ENCODE assay signal across 14 cellular contexts in genomic region chr12:75361408-75361807, GRCh38.
DNase-seq lines count a peak whose midpoint lies in the region; ATAC-seq and FAIRE-seq lines count a peak whose summit lies in the region.
"Had no signal": no experiment of that assay in that cellular context is flagged by ENCODE, and none has a peak within 500 bp of the region (broad histone marks: within the 10 kb centered on the region; RNA-seq: fewer than 3 reads in every experiment).

No MANE protein-coding gene starts in this region.

- ATAC-seq in HG02852 (IDR thresholded peaks at IDR 0.05; ENCODE audit: unreplicated experiment) = peak; percentile 45
- no peak for ATAC-seq in effector memory CD8-positive, alpha-beta T cell (replicated peaks)

- H3K27ac Mint-ChIP-seq in T-helper 1 cell treated with Interleukin-12 subunit alpha and Interleukin-12 subunit beta and Interleukin-4 antibody, amounts not matched to agents 30 μg/mL and 1 μg/mL, for 36 hours = peak overlapping the region; percentile 77
- peak overlapping the region; percentile 77 to 78 for H3K27ac Mint-ChIP-seq in effector memory CD8-positive, alpha-beta T cell

- H3K4me3 Mint-ChIP-seq in T-helper 1 cell treated with Interleukin-12 subunit alpha and Interleukin-12 subunit beta and Interleukin-4 antibody, amounts not matched to agents 30 μg/mL and 1 μg/mL, for 36 hours = no peak overlapping the region
- H3K4me3 Mint-ChIP-seq in effector memory CD8-positive, alpha-beta T cell = no peak overlapping the region

- H3K9me3 Mint-ChIP-seq in T-helper 1 cell treated with Interleukin-12 subunit alpha and Interleukin-12 subunit beta and Interleukin-4 antibody, amounts not matched to agents 30 μg/mL and 1 μg/mL, for 36 hours = peaks cover 23% of the 10 kb centered on the region
- no peaks in the 10 kb centered on the region for H3K9me3 Mint-ChIP-seq in effector memory CD8-positive, alpha-beta T cell

- no peaks in the 10 kb centered on the region for H3K27me3 Mint-ChIP-seq in T-helper 1 cell treated with Interleukin-12 subunit alpha and Interleukin-12 subunit beta and Interleukin-4 antibody, amounts not matched to agents 30 μg/mL and 1 μg/mL, for 36 hours (ENCODE audit: low read depth)
- H3K27me3 Mint-ChIP-seq in effector memory CD8-positive, alpha-beta T cell = no peaks in the 10 kb centered on the region

- H3K4me1 Mint-ChIP-seq in T-helper 1 cell treated with Interleukin-12 subunit alpha and Interleukin-12 subunit beta and Interleukin-4 antibody, amounts not matched to agents 30 μg/mL and 1 μg/mL, for 36 hours (ENCODE audit: low read depth) = peaks cover 16% of the 10 kb centered on the region
- H3K4me1 Mint-ChIP-seq in effector memory CD8-positive, alpha-beta T cell (ENCODE audit: low read depth in 2 of 2) = peaks cover 2 to 7% of the 10 kb centered on the region in 2 donors

- H3K36me3 Mint-ChIP-seq in T-helper 1 cell treated with Interleukin-12 subunit alpha and Interleukin-12 subunit beta and Interleukin-4 antibody, amounts not matched to agents 30 μg/mL and 1 μg/mL, for 36 hours (ENCODE audit: low read depth) = peaks cover 16% of the 10 kb centered on the region
- H3K36me3 Mint-ChIP-seq in effector memory CD8-positive, alpha-beta T cell (ENCODE audit: insufficient read depth) = no peaks in the 10 kb centered on the region

- no peak for DNase-seq in T-helper 1 cell
- peak; percentile 58 for DNase-seq in OCI-M1 (lab: John Stamatoyannopoulos, UW)
- no peak for DNase-seq in effector memory CD8-positive, alpha-beta T cell
- no peak for DNase-seq in NCI-H1048 (lab: John Stamatoyannopoulos, UW)
- no peak for DNase-seq in GM19239 (ENCODE audit: insufficient read length, low spot score)
- DNase-seq in urothelium cell line (ENCODE audit: low spot score) = no peak
- DNase-seq: DMS 273 treated with DMSO at 0.1 percent for 48 hours, NCI-H1417, NCI-H2081, NCI-H345, NCI-H69 had no signal

- FAIRE-seq in GM19239 (lab: Jason Lieb, UNC) (no peak), urothelium cell line (lab: Jason Lieb, UNC) (no peak)
- FAIRE-seq: HTR-8/SVneo had no signal
